ENCODE assay signal across 10 cellular contexts in genomic region chr7:80047856-80048459, GRCh38.
DNase-seq lines count a peak whose midpoint lies in the region; ATAC-seq, FAIRE-seq and TF ChIP-seq lines count a peak whose summit lies in the region.
"Had no signal": no experiment of that assay in that cellular context is flagged by ENCODE, and none has a peak within 500 bp of the region (broad histone marks: within the 10 kb centered on the region; RNA-seq: fewer than 3 reads in every experiment).

No MANE protein-coding gene starts in this region.

- TF ChIP-seq POLR2A in A549 (IDR thresholded peaks at IDR 0.05; ENCODE audit: low read length): no peak

- peak; percentile 63 for TF ChIP-seq CTCF in A549 (IDR thresholded peaks at IDR 0.05)
- peak; percentile 38 for TF ChIP-seq CTCF in fibroblast of mammary gland (conservative IDR thresholded peaks at IDR 0.05; ENCODE audit: control insufficient read depth, insufficient read depth, low read depth, low read length)

- peaks cover 11% of the 10 kb centered on the region; the same call in 1 of the 3 replicates for H3K9me3 ChIP-seq in A549

- ATAC-seq in A549: peak in 1 of 2 experiments; percentile 73; a peak in 2 of 6 replicates
- ATAC-seq in GM18907 (IDR thresholded peaks at IDR 0.05; ENCODE audit: unreplicated experiment): no peak
- ATAC-seq in HG02840 (IDR thresholded peaks at IDR 0.05; ENCODE audit: low FRiP score, unreplicated experiment): no peak
- ATAC-seq in GM18868 (IDR thresholded peaks at IDR 0.05; ENCODE audit: unreplicated experiment): no peak

- TF ChIP-seq EP300 in A549 (IDR thresholded peaks at IDR 0.05): no peak

- H3K4me2 ChIP-seq in A549: no peak overlapping the region

- H3K4me3 ChIP-seq in A549 (no peak overlapping the region), fibroblast of mammary gland (ENCODE audit: control insufficient read depth, low read depth, low read length) (no peak overlapping the region)

- FAIRE-seq in A549 (lab: Jason Lieb, UNC): peak; percentile 68

- no peak overlapping the region for H3K27ac ChIP-seq in A549

- WGBS in A549 (ENCODE audit: missing lambda C conversion rate): 2% methylated on average over 1 of the region's 1 CpG

- DNase-seq in A549 (ENCODE audit: low read depth in 1 of 2, low spot score in 1 of 2): peak in 1 of 2 experiments; percentile 10
- peak; percentile 69 for DNase-seq in DMS53 (lab: John Stamatoyannopoulos, UW)
- peak; percentile 60 for DNase-seq in NCI-H69 (lab: John Stamatoyannopoulos, UW)
- DNase-seq in fibroblast of mammary gland (ENCODE audit: low read depth): peak; percentile 12
- DNase-seq in NCI-H146 (lab: John Stamatoyannopoulos, UW): no peak
- DNase-seq: activated CD4-positive, alpha-beta T cell treated with anti-CD3 and anti-CD28 coated beads, Interleukin-2, amount 50 U/mL, for 48 hours; NCI-H524 treated with DMSO at 0.1 percent for 48 hours had no signal

- no peaks in the 10 kb centered on the region for H3K4me1 ChIP-seq in A549

- CTCF ChIA-PET in A549 (lab: Yijun Ruan, JAX): interaction anchor here (0.6 to 3.2 kb wide), 15 partner anchors 8 to 1537 kb away, joined by 3 to 14 read pairs (median 4); no protein-coding TSS in a partner anchor

- POLR2A ChIA-PET in A549 (lab: Yijun Ruan, JAX): interaction anchor here (0.6 kb wide), 1 partner anchor 595 kb away, joined by 3 read pairs; the partner anchor contains the start of gene MAGI2

- peak; percentile 66 to 83 for TF ChIP-seq RAD21 in A549 (conservative IDR thresholded peaks at IDR 0.05 in 1 of 2, IDR thresholded peaks at IDR 0.05 in 1 of 2)

TF ChIP-seq in A549, 52 proteins besides CTCF, POLR2A, EP300 and RAD21:
- TF ChIP-seq TFCP2L1 (CRISPR knock-in tag; IDR thresholded peaks at IDR 0.05) (no peak), SMC3 (IDR thresholded peaks at IDR 0.05) (peak; percentile 63), MAX (IDR thresholded peaks at IDR 0.05) (no peak)
